Comparison of ENCODE assay signal across 11 cellular contexts in the genomic region with DNA sequence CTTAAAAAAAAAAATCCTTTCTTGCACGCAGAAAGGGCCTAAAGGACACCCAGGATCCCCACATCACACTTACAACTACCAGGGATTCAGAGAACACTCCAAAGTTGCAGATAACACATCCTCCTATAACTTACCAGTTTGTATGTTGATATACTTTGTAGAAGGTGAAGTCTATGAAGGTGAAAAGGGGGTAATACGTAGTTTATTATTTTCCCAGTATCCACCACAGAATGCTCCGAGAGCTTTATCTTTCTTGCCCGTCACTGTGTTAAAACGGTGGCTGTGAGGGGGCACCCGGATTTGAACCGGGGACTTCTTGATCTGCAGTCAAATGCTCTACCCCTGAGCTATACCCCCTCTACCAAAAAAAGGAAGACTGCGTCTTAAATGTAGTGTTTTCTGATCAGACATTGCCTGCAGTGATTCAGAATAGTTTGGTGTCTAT. TPM values are rescaled to one million over a fixed set of nuclear protein-coding genes. Genes with fewer than 3 reads are reported as not detected.
A peak's percentile ranks its signal among the peaks of the same experiment; 100 is the strongest.
DNase-seq lines count a peak whose midpoint lies in the region; ATAC-seq and TF ChIP-seq lines count a peak whose summit lies in the region.
"Had no signal": no experiment of that assay in that cellular context is flagged by ENCODE, and none has a peak within 500 bp of the region (broad histone marks: within the 10 kb centered on the region; RNA-seq: fewer than 3 reads in every experiment).

No MANE protein-coding gene starts in this region.

- TF ChIP-seq CTCF in NB4 (IDR thresholded peaks at IDR 0.05; ENCODE audit: low read depth, low read length), result no peak
- no peak for TF ChIP-seq CTCF in heart left ventricle (IDR thresholded peaks at IDR 0.05)

- peaks cover 0 to 1% of the 10 kb centered on the region in 2 donors for H3K9me3 Mint-ChIP-seq in activated T-cell treated with anti-CD3 and anti-CD28 coated beads, Interleukin-2, amount 50 U/mL, for 72 hours
- H3K9me3 Mint-ChIP-seq in activated CD8-positive, alpha-beta T cell treated with anti-CD3 and anti-CD28 coated beads, Interleukin-2, amount 10 ng/mL, durations not matched to agents 7 days and 5 days (ENCODE audit: insufficient read depth), result no peaks in the 10 kb centered on the region
- no peaks in the 10 kb centered on the region for H3K9me3 Mint-ChIP-seq in stimulated activated effector memory CD8-positive, alpha-beta T cell treated with anti-CD3 and anti-CD28 coated beads, Interleukin-12 subunit alpha, Interleukin-12 subunit beta, amount 100 ng/mL, for 72 hours
- H3K9me3 Mint-ChIP-seq: CD4-positive, CD25-positive, alpha-beta regulatory T cell had no signal

- ATAC-seq in activated T-cell treated with anti-CD3 and anti-CD28 coated beads, Interleukin-2, amount 50 U/mL, for 72 hours (replicated peaks in 1 of 2), result peak; percentile 84 to 91
- ATAC-seq in activated CD8-positive, alpha-beta T cell treated with anti-CD3 and anti-CD28 coated beads, Interleukin-2, amount 10 ng/mL, durations not matched to agents 7 days and 5 days, result peak; percentile 44
- ATAC-seq in stimulated activated effector memory CD8-positive, alpha-beta T cell treated with anti-CD3 and anti-CD28 coated beads, Interleukin-12 subunit alpha, Interleukin-12 subunit beta, amount 100 ng/mL, for 72 hours, result peak; percentile 55
- ATAC-seq in HG03025 (IDR thresholded peaks at IDR 0.05; ENCODE audit: low FRiP score, unreplicated experiment), result no peak
- no peak for ATAC-seq in heart left ventricle

- POLR2A ChIA-PET in activated CD8-positive, alpha-beta T cell treated with anti-CD3 and anti-CD28 coated beads, Interleukin-2, amount 10 ng/mL, durations not matched to agents 7 days and 5 days (lab: Charles Lee), result no interaction called here

- no peaks in the 10 kb centered on the region for H3K9me3 ChIP-seq in heart left ventricle

- CTCF ChIA-PET in activated CD8-positive, alpha-beta T cell treated with anti-CD3 and anti-CD28 coated beads, Interleukin-2, amount 10 ng/mL, durations not matched to agents 7 days and 5 days (lab: Charles Lee), result no interaction called here

- H3K36me3 ChIP-seq in heart left ventricle, result no peaks in the 10 kb centered on the region

- no peaks in the 10 kb centered on the region for H3K4me1 ChIP-seq in heart left ventricle

- H3K27ac Mint-ChIP-seq in activated T-cell treated with anti-CD3 and anti-CD28 coated beads, Interleukin-2, amount 50 U/mL, for 72 hours, result peak overlapping the region; percentile 80
- no peak overlapping the region for H3K27ac Mint-ChIP-seq in activated CD8-positive, alpha-beta T cell treated with anti-CD3 and anti-CD28 coated beads, Interleukin-2, amount 10 ng/mL, durations not matched to agents 7 days and 5 days
- no peak overlapping the region for H3K27ac Mint-ChIP-seq in stimulated activated effector memory CD8-positive, alpha-beta T cell treated with anti-CD3 and anti-CD28 coated beads, Interleukin-12 subunit alpha, Interleukin-12 subunit beta, amount 100 ng/mL, for 72 hours
- H3K27ac Mint-ChIP-seq: CD4-positive, CD25-positive, alpha-beta regulatory T cell had no signal

- H3K4me3 Mint-ChIP-seq in activated T-cell treated with anti-CD3 and anti-CD28 coated beads, Interleukin-2, amount 50 U/mL, for 72 hours, result peak overlapping the region in 1 of 2 donors; percentile 27
- no peak overlapping the region for H3K4me3 Mint-ChIP-seq in activated CD8-positive, alpha-beta T cell treated with anti-CD3 and anti-CD28 coated beads, Interleukin-2, amount 10 ng/mL, durations not matched to agents 7 days and 5 days
- no peak overlapping the region for H3K4me3 Mint-ChIP-seq in stimulated activated effector memory CD8-positive, alpha-beta T cell treated with anti-CD3 and anti-CD28 coated beads, Interleukin-12 subunit alpha, Interleukin-12 subunit beta, amount 100 ng/mL, for 72 hours

- 22 to 29% (median 28%) methylated on average over 8 of the region's 8 CpGs for WGBS in heart left ventricle, 4 donors

- H3K27me3 Mint-ChIP-seq in activated T-cell treated with anti-CD3 and anti-CD28 coated beads, Interleukin-2, amount 50 U/mL, for 72 hours (ENCODE audit: low read depth), result no peaks in the 10 kb centered on the region
- no peaks in the 10 kb centered on the region for H3K27me3 Mint-ChIP-seq in activated CD8-positive, alpha-beta T cell treated with anti-CD3 and anti-CD28 coated beads, Interleukin-2, amount 10 ng/mL, durations not matched to agents 7 days and 5 days (ENCODE audit: low read depth)

- no peaks in the 10 kb centered on the region for H3K36me3 Mint-ChIP-seq in activated T-cell treated with anti-CD3 and anti-CD28 coated beads, Interleukin-2, amount 50 U/mL, for 72 hours (ENCODE audit: insufficient read depth in 2 of 2)
- no peaks in the 10 kb centered on the region for H3K36me3 Mint-ChIP-seq in activated CD8-positive, alpha-beta T cell treated with anti-CD3 and anti-CD28 coated beads, Interleukin-2, amount 10 ng/mL, durations not matched to agents 7 days and 5 days (ENCODE audit: low read depth)
- peaks cover 13% of the 10 kb centered on the region for H3K36me3 Mint-ChIP-seq in stimulated activated effector memory CD8-positive, alpha-beta T cell treated with anti-CD3 and anti-CD28 coated beads, Interleukin-12 subunit alpha, Interleukin-12 subunit beta, amount 100 ng/mL, for 72 hours
- H3K36me3 Mint-ChIP-seq: CD4-positive, CD25-positive, alpha-beta regulatory T cell had no signal

- intact Hi-C loops in heart left ventricle (cut with DNase I), result loop anchor here in 2 of 10 donors (10.0 kb wide), 2 partner anchors 103 to 303 kb away; a partner anchor contains a TSS

- TF ChIP-seq POLR2A in NB4 (IDR thresholded peaks at IDR 0.05; ENCODE audit: extremely low read depth, insufficient read length) (no peak), heart left ventricle (IDR thresholded peaks at IDR 0.05) (no peak)

- peaks cover 5% of the 10 kb centered on the region for H3K4me1 Mint-ChIP-seq in activated T-cell treated with anti-CD3 and anti-CD28 coated beads, Interleukin-2, amount 50 U/mL, for 72 hours (ENCODE audit: low read depth)
- H3K4me1 Mint-ChIP-seq in activated CD8-positive, alpha-beta T cell treated with anti-CD3 and anti-CD28 coated beads, Interleukin-2, amount 10 ng/mL, durations not matched to agents 7 days and 5 days (ENCODE audit: low read depth), result peaks cover 9% of the 10 kb centered on the region
- no peaks in the 10 kb centered on the region for H3K4me1 Mint-ChIP-seq in stimulated activated effector memory CD8-positive, alpha-beta T cell treated with anti-CD3 and anti-CD28 coated beads, Interleukin-12 subunit alpha, Interleukin-12 subunit beta, amount 100 ng/mL, for 72 hours
- H3K4me1 Mint-ChIP-seq: CD4-positive, CD25-positive, alpha-beta regulatory T cell had no signal

- peak; percentile 33 to 35 for DNase-seq in activated T-cell treated with anti-CD3 and anti-CD28 coated beads, Interleukin-2, amount 50 U/mL, for 72 hours
- no peak for DNase-seq in activated T-cell treated with anti-CD3 and anti-CD28 coated beads, Interleukin-2, amount 50 U/mL, for 48 hours
- DNase-seq in NB4 (ENCODE audit: low read depth) (peak; percentile 83), HuH-7.5 (ENCODE audit: low spot score) (no peak), heart left ventricle (no peak)
- no peak for DNase-seq in activated CD8-positive, alpha-beta T cell treated with anti-CD3 and anti-CD28 coated beads, Interleukin-2, amount 10 ng/mL, durations not matched to agents 7 days and 5 days
- no peak for DNase-seq in stimulated activated effector memory CD8-positive, alpha-beta T cell treated with anti-CD3 and anti-CD28 coated beads, Interleukin-12 subunit alpha, Interleukin-12 subunit beta, amount 100 ng/mL, for 72 hours (ENCODE audit: low spot score in 2 of 2)
- DNase-seq: activated CD4-positive, CD25-positive, alpha-beta regulatory T cell; CD4-positive, CD25-positive, alpha-beta regulatory T cell; PC-9 had no signal

- H3K27me3 ChIP-seq in heart left ventricle, result no peaks in the 10 kb centered on the region

- H3K4me3 ChIP-seq in NB4 (ENCODE audit: low read depth, low read length) (no peak overlapping the region), heart left ventricle (no peak overlapping the region)
- H3K4me3 ChIP-seq: PC-9 had no signal

- no peak overlapping the region for H3K27ac ChIP-seq in heart left ventricle
- H3K27ac ChIP-seq: PC-9 had no signal

RNA-seq across cellular contexts. Expression of a gene that starts 7.9 kb away (rescaled TPM):
- total RNA-seq in activated T-cell treated with anti-CD3 and anti-CD28 coated beads, Interleukin-2, amount 50 U/mL, for 72 hours, result 1,000 to 10,000 TPM; 1,230 to 1,505 TPM
- 1,000 to 10,000 TPM; 1,130 to 1,164 TPM for total RNA-seq in activated CD8-positive, alpha-beta T cell treated with anti-CD3 and anti-CD28 coated beads, Interleukin-2, amount 10 ng/mL, durations not matched to agents 7 days and 5 days
- total RNA-seq in heart left ventricle, result 1,000 to 10,000 TPM in 1 of 9 donors, 100 to 1,000 TPM in 8; 698 to 1,018 (median 826) TPM
- polyA plus RNA-seq in heart left ventricle, result 1,000 to 10,000 TPM; 1,964 to 2,300 TPM

RNA-seq across cellular contexts. Expression of a gene that starts 8.4 kb away (rescaled TPM):
- 100 to 1,000 TPM; 160 to 172 TPM for total RNA-seq in activated T-cell treated with anti-CD3 and anti-CD28 coated beads, Interleukin-2, amount 50 U/mL, for 72 hours
- total RNA-seq in activated CD8-positive, alpha-beta T cell treated with anti-CD3 and anti-CD28 coated beads, Interleukin-2, amount 10 ng/mL, durations not matched to agents 7 days and 5 days, result 100 to 1,000 TPM; 268 to 276 TPM
- 10 to 100 TPM; 23.2 to 88.2 (median 26.7) TPM for total RNA-seq in heart left ventricle
- 10 to 100 TPM; 18.2 to 29.2 TPM for polyA plus RNA-seq in heart left ventricle

RNA-seq across cellular contexts. Expression of a gene that starts 36.3 kb away (rescaled TPM):
- 10 to 100 TPM; 29.7 to 33.5 TPM for total RNA-seq in activated T-cell treated with anti-CD3 and anti-CD28 coated beads, Interleukin-2, amount 50 U/mL, for 72 hours
- 10 to 100 TPM; 29.6 to 30.9 TPM for total RNA-seq in activated CD8-positive, alpha-beta T cell treated with anti-CD3 and anti-CD28 coated beads, Interleukin-2, amount 10 ng/mL, durations not matched to agents 7 days and 5 days
- total RNA-seq in heart left ventricle, result 10 to 100 TPM in 2 of 9 donors, 1 to 10 TPM in 7; 6.7 to 11.1 (median 8.3) TPM
- 10 to 100 TPM in 1 of 2 donors, 1 to 10 TPM in 1; 9.7 to 10.9 TPM for polyA plus RNA-seq in heart left ventricle

Comparison
In these comparisons a context has a peak if more than half of its experiments do, and no peak if none do; other contexts are left out.
1. DNase-seq: peak in activated T-cell treated with anti-CD3 and anti-CD28 coated beads, Interleukin-2, amount 50 U/mL, for 72 hours (2 of 2) and NB4 (single experiment); none in activated T-cell treated with anti-CD3 and anti-CD28 coated beads, Interleukin-2, amount 50 U/mL, for 48 hours (0 of 2), activated CD8-positive, alpha-beta T cell treated with anti-CD3 and anti-CD28 coated beads, Interleukin-2, amount 10 ng/mL, durations not matched to agents 7 days and 5 days (single experiment), stimulated activated effector memory CD8-positive, alpha-beta T cell treated with anti-CD3 and anti-CD28 coated beads, Interleukin-12 subunit alpha, Interleukin-12 subunit beta, amount 100 ng/mL, for 72 hours (0 of 2), HuH-7.5 (single experiment) and heart left ventricle (0 of 5).
2. ATAC-seq: peak in activated T-cell treated with anti-CD3 and anti-CD28 coated beads, Interleukin-2, amount 50 U/mL, for 72 hours (2 of 2), activated CD8-positive, alpha-beta T cell treated with anti-CD3 and anti-CD28 coated beads, Interleukin-2, amount 10 ng/mL, durations not matched to agents 7 days and 5 days (single experiment) and stimulated activated effector memory CD8-positive, alpha-beta T cell treated with anti-CD3 and anti-CD28 coated beads, Interleukin-12 subunit alpha, Interleukin-12 subunit beta, amount 100 ng/mL, for 72 hours (single experiment); none in HG03025 (single experiment) and heart left ventricle (0 of 4).